Comparison of ENCODE assay signal across 16 cellular contexts in the genomic region with DNA sequence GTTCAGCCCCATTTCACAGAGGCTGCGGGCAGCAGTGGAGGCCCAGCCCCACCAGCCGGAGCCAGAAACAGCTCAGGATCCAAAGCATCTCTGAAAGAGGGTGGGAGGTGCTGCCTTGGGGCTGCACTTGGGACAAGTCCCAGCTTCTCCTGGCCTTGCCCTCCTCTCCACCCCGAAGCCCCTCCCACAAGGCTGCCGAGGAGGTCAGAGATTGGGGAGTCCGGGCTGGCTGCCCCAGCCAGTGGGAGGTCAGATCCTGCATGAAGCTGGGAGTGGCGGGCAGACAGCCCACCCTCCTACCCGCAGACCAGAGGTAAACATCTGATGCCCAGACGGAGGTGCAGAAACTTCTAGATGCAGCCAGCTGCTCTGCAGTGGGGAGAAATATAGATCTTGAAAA. TPM values are rescaled to one million over a fixed set of nuclear protein-coding genes. Genes with fewer than 3 reads are reported as not detected.
DNase-seq lines count a peak whose midpoint lies in the region; ATAC-seq and TF ChIP-seq lines count a peak whose summit lies in the region.
"Had no signal": no experiment of that assay in that cellular context is flagged by ENCODE, and none has a peak within 500 bp of the region (broad histone marks: within the 10 kb centered on the region; RNA-seq: fewer than 3 reads in every experiment).

No MANE protein-coding gene starts in this region.

- H3K36me3 Mint-ChIP-seq in GM23338 (ENCODE audit: low read depth) (no peaks in the 10 kb centered on the region), glutamatergic neuron (ENCODE audit: unreplicated experiment) (no peaks in the 10 kb centered on the region)
- H3K36me3 Mint-ChIP-seq: CD8-positive, alpha-beta memory T cell; T-cell had no signal

- H3K4me3 Mint-ChIP-seq in GM23338, result no peak overlapping the region; the same call in 2 of the 3 replicates
- peak overlapping the region; percentile 38 for H3K4me3 Mint-ChIP-seq in glutamatergic neuron (ENCODE audit: unreplicated experiment)
- H3K4me3 Mint-ChIP-seq: B cell; CD8-positive, alpha-beta memory T cell; T-cell had no signal

- H3K9me2 ChIP-seq in GM23338 (ENCODE audit: insufficient read depth), result no peaks in the 10 kb centered on the region
- no peaks in the 10 kb centered on the region for H3K9me2 ChIP-seq in MM.1S (replicated peaks; ENCODE audit: insufficient read depth, low read length)

- H3K27me3 Mint-ChIP-seq in GM23338 (ENCODE audit: insufficient read depth, low read depth, poor library complexity) (peaks cover 10% of the 10 kb centered on the region), glutamatergic neuron (ENCODE audit: unreplicated experiment) (peaks cover 25% of the 10 kb centered on the region)
- H3K27me3 Mint-ChIP-seq: B cell; CD8-positive, alpha-beta memory T cell; T-cell had no signal

- H3K23ac ChIP-seq in neuronal stem cell (ENCODE audit: low read depth, low read length, poor library complexity), result no peak overlapping the region

- H3K79me2 ChIP-seq in GM23338 (replicated peaks; ENCODE audit: insufficient read depth) (no peaks in the 10 kb centered on the region), MM.1S (ENCODE audit: low read length) (no peaks in the 10 kb centered on the region)

- no peaks in the 10 kb centered on the region for H3K9me3 ChIP-seq in MM.1S (replicated peaks; ENCODE audit: insufficient read depth, low read length)
- H3K9me3 ChIP-seq in neuronal stem cell (replicated peaks in 1 of 2; ENCODE audit: control insufficient read depth in 2 of 2, insufficient read depth in 1 of 2, low read depth in 1 of 2, low read length in 2 of 2), result peaks cover 0 to 8% of the 10 kb centered on the region in 2 donors
- no peaks in the 10 kb centered on the region for H3K9me3 ChIP-seq in WERI-Rb-1 (ENCODE audit: severe bottlenecking)

- no peak overlapping the region for H2BK5ac ChIP-seq in neuronal stem cell (ENCODE audit: low read length)

- ATAC-seq in GM23338 (peak; percentile 81), HG02678 (IDR thresholded peaks at IDR 0.05; ENCODE audit: unreplicated experiment) (no peak)
- ATAC-seq: T-cell had no signal

- H3K4me1 Mint-ChIP-seq in GM23338 (peaks cover 39% of the 10 kb centered on the region), glutamatergic neuron (ENCODE audit: low read depth, unreplicated experiment) (peaks cover 33% of the 10 kb centered on the region)

- WGBS in neuronal stem cell (ENCODE audit: extremely low coverage in 2 of 2, insufficient read length in 2 of 2, insufficient replicate concordance in 1 of 2), 2 donors, result no CpG with 5 or more reads among the region's 8 CpGs

- H3K4me3 ChIP-seq in GM23338, result no peak overlapping the region
- H3K4me3 ChIP-seq in MM.1S (ENCODE audit: low read length), result no peak overlapping the region
- no peak overlapping the region for H3K4me3 ChIP-seq in neuronal stem cell (ENCODE audit: low read length in 2 of 2)
- no peak overlapping the region for H3K4me3 ChIP-seq in WERI-Rb-1 (ENCODE audit: low read depth, low read length)

- H3K79me1 ChIP-seq in neuronal stem cell (ENCODE audit: low read depth, low read length), result no peaks in the 10 kb centered on the region

- no peak overlapping the region for H4K8ac ChIP-seq in neuronal stem cell (ENCODE audit: low read depth, low read length)

- no peak overlapping the region for H2BK120ac ChIP-seq in neuronal stem cell (ENCODE audit: low read depth, low read length)

- H3K18ac ChIP-seq in neuronal stem cell (ENCODE audit: low read length), result peak overlapping the region; percentile 70

- H3K4me1 ChIP-seq in GM23338 (ENCODE audit: insufficient read depth) (peaks cover 20% of the 10 kb centered on the region), MM.1S (ENCODE audit: low read length) (no peaks in the 10 kb centered on the region), neuronal stem cell (ENCODE audit: control insufficient read depth in 2 of 2, insufficient read depth in 1 of 2, low read depth in 1 of 2, low read length in 2 of 2) (peaks cover 15 to 31% of the 10 kb centered on the region in 2 donors)

- H2AFZ ChIP-seq in GM23338, result peak overlapping the region; percentile 66
- 0 out of 2 replicates have a peak overlapping the region, but pooled peaks have one; percentile 15 for H2AFZ ChIP-seq in MM.1S (ENCODE audit: low read length)
- peak overlapping the region; percentile 56 for H2AFZ ChIP-seq in neuronal stem cell (ENCODE audit: low read length)

- peak overlapping the region; percentile 38; the same call in 1 of the 2 replicates for H3K4me2 ChIP-seq in GM23338
- H3K4me2 ChIP-seq in MM.1S (ENCODE audit: low read depth, low read length), result no peak overlapping the region
- no peak overlapping the region for H3K4me2 ChIP-seq in neuronal stem cell (ENCODE audit: insufficient read depth, low read length, poor library complexity, severe bottlenecking)

- no peaks in the 10 kb centered on the region for H3K36me3 ChIP-seq in GM23338 (ENCODE audit: insufficient read depth)
- no peaks in the 10 kb centered on the region for H3K36me3 ChIP-seq in MM.1S (replicated peaks; ENCODE audit: insufficient read depth, low read length)
- H3K36me3 ChIP-seq in neuronal stem cell (replicated peaks in 1 of 2; ENCODE audit: control insufficient read depth in 2 of 2, insufficient read depth in 2 of 2, low read length in 2 of 2), result peaks cover 0 to 2% of the 10 kb centered on the region in 2 donors
- no peaks in the 10 kb centered on the region for H3K36me3 ChIP-seq in WERI-Rb-1

- H2BK12ac ChIP-seq in neuronal stem cell (ENCODE audit: low read length), result no peak overlapping the region

- H4K91ac ChIP-seq in neuronal stem cell (ENCODE audit: low read depth, low read length, poor library complexity), result no peak overlapping the region

- H3K9ac ChIP-seq in MM.1S (ENCODE audit: low read length), result no peak overlapping the region
- H3K9ac ChIP-seq in neuronal stem cell (ENCODE audit: low read depth, low read length, poor library complexity), result no peak overlapping the region

- H3K27ac Mint-ChIP-seq in GM23338, result no peak overlapping the region
- peak overlapping the region; percentile 98 for H3K27ac Mint-ChIP-seq in glutamatergic neuron (ENCODE audit: unreplicated experiment)
- H3K27ac Mint-ChIP-seq: B cell; CD8-positive, alpha-beta memory T cell; T-cell had no signal

- TF ChIP-seq CTCF in GM23338 (conservative IDR thresholded peaks at IDR 0.05; ENCODE audit: low read depth in 2 of 2) (no peak), MM.1S (IDR thresholded peaks at IDR 0.05; ENCODE audit: low read length) (no peak), glutamatergic neuron (IDR thresholded peaks at IDR 0.05; ENCODE audit: partially characterized antibody, unreplicated experiment) (no peak), WERI-Rb-1 (IDR thresholded peaks at IDR 0.05; ENCODE audit: low read depth, low read length) (no peak)

- no peak overlapping the region for H2BK15ac ChIP-seq in neuronal stem cell (ENCODE audit: low read length)

- no peaks in the 10 kb centered on the region for H3K9me3 Mint-ChIP-seq in GM23338
- H3K9me3 Mint-ChIP-seq in glutamatergic neuron (ENCODE audit: unreplicated experiment), result peaks cover 28% of the 10 kb centered on the region
- H3K9me3 Mint-ChIP-seq: CD8-positive, alpha-beta memory T cell; T-cell had no signal

- H4K20me1 ChIP-seq in GM23338 (replicated peaks; ENCODE audit: insufficient read depth) (no peaks in the 10 kb centered on the region), MM.1S (ENCODE audit: insufficient read depth, low read length) (no peaks in the 10 kb centered on the region)

- H2AK5ac ChIP-seq in neuronal stem cell (ENCODE audit: low read depth, low read length), result peak overlapping the region; percentile 89

- H3K27me3 ChIP-seq in GM23338 (ENCODE audit: insufficient read depth), result no peaks in the 10 kb centered on the region
- no peaks in the 10 kb centered on the region for H3K27me3 ChIP-seq in MM.1S (replicated peaks; ENCODE audit: insufficient read depth, low read length)
- no peaks in the 10 kb centered on the region for H3K27me3 ChIP-seq in neuronal stem cell (ENCODE audit: control insufficient read depth in 3 of 3, insufficient read depth in 3 of 3, low read depth in 1 of 3, low read length in 3 of 3)
- H3K27me3 ChIP-seq in WERI-Rb-1 (ENCODE audit: insufficient read depth, low read depth, severe bottlenecking), result no peaks in the 10 kb centered on the region

- no peak overlapping the region for H3K4ac ChIP-seq in neuronal stem cell (ENCODE audit: low read length)

- peak; percentile 79 for DNase-seq in GM23338 (ENCODE audit: low spot score)
- no peak for DNase-seq in MM.1S
- DNase-seq in glutamatergic neuron, result peak; percentile 54
- DNase-seq in neuronal stem cell (ENCODE audit: low spot score), result no peak
- DNase-seq in HUDEP-2 (lab: John Stamatoyannopoulos, UW; ENCODE audit: unreplicated experiment in 76 of 76), result no peak
- no peak for DNase-seq in WERI-Rb-1
- DNase-seq: CD8-positive, alpha-beta memory T cell; DMS53; KG1; NCI-H1092; NCI-H446 treated with DMSO at 0.1 percent for 48 hours; NCI-H774; T-cell had no signal

- H3K27ac ChIP-seq in GM23338 (ENCODE audit: low read depth) (no peak overlapping the region), MM.1S (ENCODE audit: low read length) (no peak overlapping the region), neuronal stem cell (replicated peaks; ENCODE audit: low read length) (no peak overlapping the region), WERI-Rb-1 (no peak overlapping the region)
- H3K27ac ChIP-seq: HL-60 had no signal

- H3F3A ChIP-seq in GM23338 (replicated peaks; ENCODE audit: low read depth), result peaks cover 16% of the 10 kb centered on the region
- no peaks in the 10 kb centered on the region for H3F3A ChIP-seq in MM.1S (ENCODE audit: insufficient read depth, low read length)

- no peak overlapping the region for H3K14ac ChIP-seq in neuronal stem cell (ENCODE audit: low read length)

TF ChIP-seq in GM23338, 12 proteins besides CTCF, POLR2A, EP300 and RAD21 (continues in another document):
- TF ChIP-seq POLR2AphosphoS5 (IDR thresholded peaks at IDR 0.05; ENCODE audit: low read depth), result no peak
- TF ChIP-seq ZNF331 (CRISPR knock-in tag; IDR thresholded peaks at IDR 0.05; ENCODE audit: low read depth), result no peak

RNA-seq across cellular contexts. Expression of gene GNA12, which starts 36.8 kb away (rescaled TPM):
- 87.7 and 99.8 TPM in 2 replicates for total RNA-seq in GM23338 (2014; rRNA removed; shearing (Covaris generic))
- 24.0 and 25.2 TPM in 2 replicates for polyA plus RNA-seq in GM23338 (2016; fragmentation: Nextera tagmentation; extraction: Ambion mirVana)
- total RNA-seq in glutamatergic neuron (ENCODE audit: unreplicated experiment), result 66.2 TPM
- 37.0 TPM for polyA plus RNA-seq in neuronal stem cell (2013, experiment 1 of 2)
- 36.5 TPM for polyA plus RNA-seq in neuronal stem cell (2013, experiment 2 of 2)

Comparison
In these comparisons a context has a peak if more than half of its experiments do, and no peak if none do; other contexts are left out.
1. DNase-seq: peak in GM23338 (single experiment) and glutamatergic neuron (single experiment); none in MM.1S (single experiment), neuronal stem cell (single experiment), HUDEP-2 (0 of 76) and WERI-Rb-1 (single experiment).
2. H2AFZ ChIP-seq: peak in every context shown above with its lines; median percentile 66 in GM23338; 56 in neuronal stem cell; 15 in MM.1S.